ENCODE assay signal across 8 cellular contexts in the genomic region with DNA sequence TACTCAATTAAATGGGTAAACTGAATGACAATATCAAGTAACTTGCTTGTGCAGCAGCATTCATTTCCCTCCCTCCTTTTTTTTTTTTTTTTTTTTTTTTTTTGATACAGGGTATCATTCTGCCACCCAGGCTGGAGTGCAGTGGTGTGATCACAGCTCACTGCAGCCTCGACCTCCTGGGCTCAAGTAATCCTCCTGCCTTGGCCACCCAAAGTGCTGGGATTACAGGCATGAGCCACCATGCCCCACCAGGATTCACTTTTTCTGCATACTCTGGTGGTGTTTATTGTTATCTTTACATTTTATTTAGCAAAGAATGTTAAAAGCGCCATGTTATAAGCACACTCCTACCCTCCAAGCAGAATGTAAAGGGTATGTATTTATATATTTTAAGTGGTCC. TPM values are rescaled to one million over a fixed set of nuclear protein-coding genes. Genes with fewer than 3 reads are reported as not detected.
A peak's percentile ranks its signal among the peaks of the same experiment; 100 is the strongest.
DNase-seq lines count a peak whose midpoint lies in the region; ATAC-seq, FAIRE-seq and TF ChIP-seq lines count a peak whose summit lies in the region.
"Not testable (repeated sequence)": the region's sequence is repeated elsewhere in the genome, so short reads cannot be mapped to it uniquely, and the experiment has no call there.

No MANE protein-coding gene starts in this region.

- not testable (repeated sequence) for H4K8ac ChIP-seq in mesenchymal stem cell (ENCODE audit: low read length)

- not testable (repeated sequence) for H4K91ac ChIP-seq in mesenchymal stem cell (ENCODE audit: low read length)

- H3K9me3 ChIP-seq in A549; DOHH2 (ENCODE audit: control insufficient read depth, insufficient read depth, low read length); HEK293 (ENCODE audit: control insufficient read depth, insufficient read depth, low read depth, low read length); SJSA1 (replicated peaks); mesenchymal stem cell (ENCODE audit: control insufficient read depth, low read length); neural cell (ENCODE audit: low read length); vagina: not testable (repeated sequence)

- peak overlapping the region in 1 of 5 experiments; percentile 86 for H3K27ac Mint-ChIP-seq in brain

- not testable (repeated sequence) for H2BK120ac ChIP-seq in mesenchymal stem cell (ENCODE audit: low read depth, low read length)

- H3F3A ChIP-seq in DOHH2 (ENCODE audit: control insufficient read depth, insufficient read depth); neural cell (ENCODE audit: insufficient read depth, low read length, poor library complexity, severe bottlenecking): not testable (repeated sequence)

- H4K20me1 ChIP-seq in DOHH2 (ENCODE audit: control insufficient read depth, insufficient read depth, low read depth, low read length), result peaks cover 14% of the 10 kb centered on the region; the same call in 1 of the 2 replicates
- not testable (repeated sequence) for H4K20me1 ChIP-seq in neural cell (ENCODE audit: insufficient read depth)

- CTCF ChIA-PET in A549 (lab: Yijun Ruan, JAX); HEK293 (lab: Yijun Ruan, JAX): not testable (repeated sequence)

- H3K79me2 ChIP-seq in DOHH2 (ENCODE audit: control insufficient read depth, low read length) (peaks cover 45% of the 10 kb centered on the region), neural cell (replicated peaks; ENCODE audit: insufficient read depth, low read length) (peaks cover 35% of the 10 kb centered on the region)

- not testable (repeated sequence) for H2BK12ac ChIP-seq in mesenchymal stem cell (ENCODE audit: low read length in 2 of 2)

- H3K4me3 ChIP-seq in A549; DOHH2 (ENCODE audit: low read length); HEK293 (ENCODE audit: low read depth, low read length); SJSA1; mesenchymal stem cell (ENCODE audit: insufficient read depth in 1 of 2, low read depth in 1 of 2, low read length in 2 of 2); vagina: not testable (repeated sequence)
- peak overlapping the region; percentile 94 for H3K4me3 ChIP-seq in neural cell (ENCODE audit: low read length)

- H3K36me3 ChIP-seq in DOHH2 (ENCODE audit: control insufficient read depth, low read length), result peaks cover 18% of the 10 kb centered on the region
- not testable (repeated sequence) for H3K36me3 ChIP-seq in HEK293 (ENCODE audit: control insufficient read depth in 2 of 2, insufficient read depth in 1 of 2, low read length in 2 of 2); mesenchymal stem cell (ENCODE audit: control insufficient read depth in 1 of 2, insufficient read depth in 2 of 2, low read depth in 1 of 2, low read length in 2 of 2); neural cell (ENCODE audit: insufficient read depth, low read length); vagina
- H3K36me3 ChIP-seq in SJSA1, result peaks cover 31% of the 10 kb centered on the region

- TF ChIP-seq POLR2A in A549 (IDR thresholded peaks at IDR 0.05; ENCODE audit: low read length); vagina (IDR thresholded peaks at IDR 0.05): not testable (repeated sequence)

- not testable (repeated sequence) for FAIRE-seq in A549 (lab: Jason Lieb, UNC)

- not testable (repeated sequence) for H3K9me3 Mint-ChIP-seq in brain

- H2BK5ac ChIP-seq in mesenchymal stem cell (ENCODE audit: low read depth, low read length, poor library complexity, severe bottlenecking), result not testable (repeated sequence)

- not testable (repeated sequence) for TF ChIP-seq EP300 in A549 (IDR thresholded peaks at IDR 0.05); neural cell (conservative IDR thresholded peaks at IDR 0.05; ENCODE audit: poor library complexity, severe bottlenecking)

- TF ChIP-seq CTCF in A549 (IDR thresholded peaks at IDR 0.05); DOHH2 (IDR thresholded peaks at IDR 0.05; ENCODE audit: low read depth, low read length, poor library complexity, severe bottlenecking); HEK293 (tag by site-specific recombination; IDR thresholded peaks at IDR 0.05); brain (conservative IDR thresholded peaks at IDR 0.05); neural cell (IDR thresholded peaks at IDR 0.05; ENCODE audit: poor library complexity, severe bottlenecking); vagina (IDR thresholded peaks at IDR 0.05): not testable (repeated sequence)

- not testable (repeated sequence) for H3K23ac ChIP-seq in mesenchymal stem cell (ENCODE audit: low read length in 2 of 2)

- H3K4me1 Mint-ChIP-seq in brain, result peaks cover 31% of the 10 kb centered on the region

- peaks cover 17% of the 10 kb centered on the region for H3K36me3 Mint-ChIP-seq in brain

- ATAC-seq in A549, result not testable (repeated sequence)

- not testable (repeated sequence) for H3K4ac ChIP-seq in mesenchymal stem cell (ENCODE audit: low read depth in 1 of 2, low read length in 2 of 2)

- not testable (repeated sequence) for H3K79me1 ChIP-seq in mesenchymal stem cell (replicated peaks; ENCODE audit: low read length, poor library complexity, severe bottlenecking)

- POLR2A ChIA-PET in A549 (lab: Yijun Ruan, JAX); HEK293 (lab: Yijun Ruan, JAX): not testable (repeated sequence)

- H3K4me1 ChIP-seq in A549 (peaks cover 31% of the 10 kb centered on the region), DOHH2 (ENCODE audit: control insufficient read depth, low read length) (peaks cover 44% of the 10 kb centered on the region), HEK293 (ENCODE audit: control insufficient read depth, insufficient read depth, low read length) (peaks cover 13% of the 10 kb centered on the region), SJSA1 (replicated peaks) (peaks cover 65% of the 10 kb centered on the region), mesenchymal stem cell (ENCODE audit: control insufficient read depth, insufficient read depth, low read depth, low read length) (peaks cover 10% of the 10 kb centered on the region), vagina (peaks cover 29% of the 10 kb centered on the region)

- H2AK5ac ChIP-seq in mesenchymal stem cell (ENCODE audit: low read length, severe bottlenecking), result not testable (repeated sequence)

- not testable (repeated sequence) for H2BK15ac ChIP-seq in mesenchymal stem cell (ENCODE audit: low read depth, poor library complexity, severe bottlenecking)

- H3K14ac ChIP-seq in mesenchymal stem cell (ENCODE audit: low read length in 2 of 2), result not testable (repeated sequence)

- not testable (repeated sequence) for H3K9me2 ChIP-seq in DOHH2 (replicated peaks; ENCODE audit: control insufficient read depth, low read length); neural cell (ENCODE audit: insufficient read depth, low read length)

- H3K18ac ChIP-seq in mesenchymal stem cell (ENCODE audit: low read depth in 1 of 2, low read length in 2 of 2), result not testable (repeated sequence)

- H3K27me3 ChIP-seq in DOHH2 (ENCODE audit: control insufficient read depth, low read length); SJSA1 (replicated peaks); mesenchymal stem cell (ENCODE audit: control insufficient read depth in 1 of 2, insufficient read depth in 1 of 2, low read length in 2 of 2); neural cell (ENCODE audit: insufficient read depth, low read depth, low read length); vagina: not testable (repeated sequence)

- peak overlapping the region in 4 of 5 experiments; percentile 83 to 90 (median 88) for H3K4me3 Mint-ChIP-seq in brain

- H3K9ac ChIP-seq in mesenchymal stem cell (ENCODE audit: low read length), result peak overlapping the region; percentile 96
- peak overlapping the region; percentile 92 for H3K9ac ChIP-seq in neural cell (ENCODE audit: low read length)

- H3K27ac ChIP-seq in A549 (peak overlapping the region; percentile 100; a peak in 5 of 6 replicates), SJSA1 (peak overlapping the region; percentile 95), neural cell (ENCODE audit: low read length) (peak overlapping the region; percentile 91), vagina (peak overlapping the region; percentile 88)
- not testable (repeated sequence) for H3K27ac ChIP-seq in DOHH2 (ENCODE audit: low read depth, low read length); HEK293 (ENCODE audit: extremely low read depth, low read depth, low read length); mesenchymal stem cell (ENCODE audit: low read length, poor library complexity, severe bottlenecking)

- peak overlapping the region; percentile 93 for H3K4me2 ChIP-seq in A549
- H3K4me2 ChIP-seq in DOHH2 (ENCODE audit: low read length), result peak overlapping the region; percentile 80; the same call in 1 of the 2 replicates
- H3K4me2 ChIP-seq in mesenchymal stem cell (ENCODE audit: low read length, poor library complexity, severe bottlenecking); neural cell (ENCODE audit: low read length): not testable (repeated sequence)

- H3K27me3 Mint-ChIP-seq in brain, result peaks cover 17% of the 10 kb centered on the region

- not testable (repeated sequence) for H2AFZ ChIP-seq in mesenchymal stem cell (ENCODE audit: low read depth, low read length); neural cell (ENCODE audit: low read depth, low read length)

- intact Hi-C loops in vagina (cut with DNase I), result not testable (repeated sequence)

- 97% methylated on average over 2 of the region's 2 CpGs for WGBS in A549 (ENCODE audit: missing lambda C conversion rate)
- WGBS in mesenchymal stem cell, result 92% methylated on average over 1 of the region's 2 CpGs

- DNase-seq in A549 (ENCODE audit: low read depth in 1 of 2, low spot score in 1 of 2); mesenchymal stem cell; vagina (ENCODE audit: extremely low spot score in 2 of 2): not testable (repeated sequence)
- peak; percentile 82 to 85 for DNase-seq in SJSA1 (ENCODE audit: low read depth in 1 of 2, low spot score in 2 of 2)

- not testable (repeated sequence) for TF ChIP-seq RAD21 in A549 (conservative IDR thresholded peaks at IDR 0.05 in 1 of 2, IDR thresholded peaks at IDR 0.05 in 1 of 2); neural cell (conservative IDR thresholded peaks at IDR 0.05)

RNA-seq across cellular contexts. Expression of a gene that starts 1.3 kb away (rescaled TPM):
- polyA plus RNA-seq in A549 (2011; rRNA removed) (281 and 378 TPM in 2 replicates), A549 (2017; fragmentation: RNase III; extraction: RNeasy Plus Mini Kit Qiagen cat#74134 plus additional on column Dnase treatment) (126 to 142 TPM (median 129 TPM) in 3 replicates), brain (ENCODE audit: insufficient read depth, low read depth, low replicate concordance) (170 TPM), neural cell (282 and 321 TPM in 2 replicates)
- 103 and 107 TPM in 2 replicates for polyA plus RNA-seq in A549 (2012; cell fraction: cytosol; rRNA removed)
- 24.1 and 54.9 TPM in 2 replicates for polyA plus RNA-seq in A549 (2012; cell fraction: nucleus; rRNA removed)
- 298 and 349 TPM in 2 replicates for polyA minus RNA-seq in A549 (2011; rRNA and poly(A)+ RNA removed)
- 192 and 302 TPM in 2 replicates for total RNA-seq in SJSA1 (2014; rRNA removed; shearing (Covaris generic))
- polyA plus RNA-seq in mesenchymal stem cell (2013, experiment 1 of 2), result 56.6 TPM
- 60.4 TPM for polyA plus RNA-seq in mesenchymal stem cell (2013, experiment 2 of 2)
- polyA minus RNA-seq in neural cell, result 225 and 247 TPM in 2 replicates
- 116 TPM for total RNA-seq in vagina
